Comparison of ENCODE assay signal across 21 cellular contexts in genomic region chr2:241657851-241658254, GRCh38. TPM values are rescaled to one million over a fixed set of nuclear protein-coding genes. Genes with fewer than 3 reads are reported as not detected.
DNase-seq lines count a peak whose midpoint lies in the region; TF ChIP-seq lines count a peak whose summit lies in the region.
"Had no signal": no experiment of that assay in that cellular context is flagged by ENCODE, and none has a peak within 500 bp of the region (broad histone marks: within the 10 kb centered on the region; RNA-seq: fewer than 3 reads in every experiment).

No MANE protein-coding gene starts in this region.

- WGBS in prostate gland: 72% methylated on average over 14 of the region's 14 CpGs
- 81 to 89% methylated on average over 14 of the region's 14 CpGs for WGBS in sigmoid colon, 2 donors

- H3K4me3 Mint-ChIP-seq in activated CD4-positive, alpha-beta memory T cell treated with anti-CD3 and anti-CD28 coated beads, Interleukin-2, amount 10 ng/mL, durations not matched to agents 7 days and 5 days: no peak overlapping the region
- no peak overlapping the region for H3K4me3 Mint-ChIP-seq in activated CD4-positive, alpha-beta memory T cell treated with anti-CD3 and anti-CD28 coated beads for 36 hours
- H3K4me3 Mint-ChIP-seq in dendritic cell treated with granulocyte-macrophage colony-stimulating factor and Interleukin-4, amounts not matched to agents 40 ng/mL and 50 ng/mL, for 4 days: no peak overlapping the region
- no peak overlapping the region for H3K4me3 Mint-ChIP-seq in activated naive CD4-positive, alpha-beta T cell treated with anti-CD3 and anti-CD28 coated beads, Interleukin-2, amount 10 ng/mL, durations not matched to agents 7 days and 5 days
- H3K4me3 Mint-ChIP-seq: CD4-positive, alpha-beta memory T cell; GM23338 had no signal

- TF ChIP-seq POLR2A in prostate gland (IDR thresholded peaks at IDR 0.05): no peak
- no peak for TF ChIP-seq POLR2A in sigmoid colon (IDR thresholded peaks at IDR 0.05)

- peaks cover 40% of the 10 kb centered on the region for H3K36me3 Mint-ChIP-seq in activated CD4-positive, alpha-beta memory T cell treated with anti-CD3 and anti-CD28 coated beads, Interleukin-2, amount 10 ng/mL, durations not matched to agents 7 days and 5 days (ENCODE audit: low read depth)
- peaks cover 38% of the 10 kb centered on the region for H3K36me3 Mint-ChIP-seq in activated CD4-positive, alpha-beta memory T cell treated with anti-CD3 and anti-CD28 coated beads for 36 hours
- H3K36me3 Mint-ChIP-seq in dendritic cell treated with granulocyte-macrophage colony-stimulating factor and Interleukin-4, amounts not matched to agents 40 ng/mL and 50 ng/mL, for 4 days (ENCODE audit: low read depth): peaks cover 97% of the 10 kb centered on the region
- H3K36me3 Mint-ChIP-seq in activated naive CD4-positive, alpha-beta T cell treated with anti-CD3 and anti-CD28 coated beads, Interleukin-2, amount 10 ng/mL, durations not matched to agents 7 days and 5 days: peaks cover 30% of the 10 kb centered on the region

- H3K27ac Mint-ChIP-seq in activated CD4-positive, alpha-beta memory T cell treated with anti-CD3 and anti-CD28 coated beads, Interleukin-2, amount 10 ng/mL, durations not matched to agents 7 days and 5 days: peak overlapping the region; percentile 22
- H3K27ac Mint-ChIP-seq in activated CD4-positive, alpha-beta memory T cell treated with anti-CD3 and anti-CD28 coated beads for 36 hours: no peak overlapping the region
- peak overlapping the region; percentile 0 for H3K27ac Mint-ChIP-seq in dendritic cell treated with granulocyte-macrophage colony-stimulating factor and Interleukin-4, amounts not matched to agents 40 ng/mL and 50 ng/mL, for 4 days
- H3K27ac Mint-ChIP-seq in activated naive CD4-positive, alpha-beta T cell treated with anti-CD3 and anti-CD28 coated beads, Interleukin-2, amount 10 ng/mL, durations not matched to agents 7 days and 5 days: no peak overlapping the region
- H3K27ac Mint-ChIP-seq: GM23338 had no signal

- H3K36me3 ChIP-seq in prostate gland: peaks cover 7 to 10% of the 10 kb centered on the region in 2 donors
- peaks cover 16 to 90% (median 43%) of the 10 kb centered on the region in 4 donors for H3K36me3 ChIP-seq in sigmoid colon

- peak overlapping the region in 1 of 2 donors; percentile 41 for H3K27ac ChIP-seq in prostate gland
- no peak overlapping the region for H3K27ac ChIP-seq in sigmoid colon
- H3K27ac ChIP-seq: 22Rv1, BLaER1 had no signal

- no peaks in the 10 kb centered on the region for H3K4me1 Mint-ChIP-seq in activated CD4-positive, alpha-beta memory T cell treated with anti-CD3 and anti-CD28 coated beads, Interleukin-2, amount 10 ng/mL, durations not matched to agents 7 days and 5 days
- no peaks in the 10 kb centered on the region for H3K4me1 Mint-ChIP-seq in activated CD4-positive, alpha-beta memory T cell treated with anti-CD3 and anti-CD28 coated beads for 36 hours (ENCODE audit: low read depth)
- peaks cover 6% of the 10 kb centered on the region for H3K4me1 Mint-ChIP-seq in dendritic cell treated with granulocyte-macrophage colony-stimulating factor and Interleukin-4, amounts not matched to agents 40 ng/mL and 50 ng/mL, for 4 days (ENCODE audit: low read depth)
- no peaks in the 10 kb centered on the region for H3K4me1 Mint-ChIP-seq in activated naive CD4-positive, alpha-beta T cell treated with anti-CD3 and anti-CD28 coated beads, Interleukin-2, amount 10 ng/mL, durations not matched to agents 7 days and 5 days
- H3K4me1 Mint-ChIP-seq: CD4-positive, alpha-beta memory T cell; GM23338 had no signal

- POLR2A ChIA-PET in activated CD4-positive, alpha-beta memory T cell treated with anti-CD3 and anti-CD28 coated beads, Interleukin-2, amount 10 ng/mL, durations not matched to agents 7 days and 5 days (lab: Charles Lee): no interaction called here
- POLR2A ChIA-PET in activated CD4-positive, alpha-beta memory T cell treated with anti-CD3 and anti-CD28 coated beads for 36 hours (lab: Charles Lee): no interaction called here

- H3K27me3 Mint-ChIP-seq in activated CD4-positive, alpha-beta memory T cell treated with anti-CD3 and anti-CD28 coated beads, Interleukin-2, amount 10 ng/mL, durations not matched to agents 7 days and 5 days: no peaks in the 10 kb centered on the region
- no peaks in the 10 kb centered on the region for H3K27me3 Mint-ChIP-seq in activated CD4-positive, alpha-beta memory T cell treated with anti-CD3 and anti-CD28 coated beads for 36 hours
- no peaks in the 10 kb centered on the region for H3K27me3 Mint-ChIP-seq in dendritic cell treated with granulocyte-macrophage colony-stimulating factor and Interleukin-4, amounts not matched to agents 40 ng/mL and 50 ng/mL, for 4 days
- H3K27me3 Mint-ChIP-seq in activated naive CD4-positive, alpha-beta T cell treated with anti-CD3 and anti-CD28 coated beads, Interleukin-2, amount 10 ng/mL, durations not matched to agents 7 days and 5 days: no peaks in the 10 kb centered on the region
- H3K27me3 Mint-ChIP-seq: CD4-positive, alpha-beta memory T cell had no signal

- no peak for TF ChIP-seq CTCF in prostate gland (IDR thresholded peaks at IDR 0.05)
- no peak for TF ChIP-seq CTCF in sigmoid colon (IDR thresholded peaks at IDR 0.05)

- CTCF ChIA-PET in activated CD4-positive, alpha-beta memory T cell treated with anti-CD3 and anti-CD28 coated beads, Interleukin-2, amount 10 ng/mL, durations not matched to agents 7 days and 5 days (lab: Charles Lee): interaction anchor here (1.2 to 2.1 kb wide), 2 partner anchors 19 to 579 kb away, joined by 3 to 10 read pairs; partner anchors contain the start of gene ATG4B
- CTCF ChIA-PET in activated CD4-positive, alpha-beta memory T cell treated with anti-CD3 and anti-CD28 coated beads for 36 hours (lab: Charles Lee): interaction anchor here (1.0 to 2.1 kb wide), 3 partner anchors 15 to 807 kb away, joined by 4 to 11 read pairs (median 4); no protein-coding TSS in a partner anchor
- CTCF ChIA-PET in activated naive CD4-positive, alpha-beta T cell treated with anti-CD3 and anti-CD28 coated beads, Interleukin-2, amount 10 ng/mL, durations not matched to agents 7 days and 5 days (lab: Charles Lee): interaction anchor here (0.6 to 1.2 kb wide), 3 partner anchors 15 to 221 kb away, joined by 3 to 5 read pairs (median 4); no protein-coding TSS in a partner anchor

- no peak for DNase-seq in activated CD4-positive, alpha-beta memory T cell treated with anti-CD3 and anti-CD28 coated beads, Interleukin-2, amount 10 ng/mL, durations not matched to agents 7 days and 5 days
- no peak for DNase-seq in activated CD4-positive, alpha-beta memory T cell treated with anti-CD3 and anti-CD28 coated beads for 36 hours
- DNase-seq in prostate gland (ENCODE audit: low spot score) (peak; percentile 51), sigmoid colon (no peak)
- no peak for DNase-seq in activated naive CD4-positive, alpha-beta T cell treated with anti-CD3 and anti-CD28 coated beads, Interleukin-2, amount 10 ng/mL, durations not matched to agents 7 days and 5 days
- DNase-seq: ACHN; Caco-2; CD4-positive, alpha-beta memory T cell; DMS 273 treated with DMSO at 0.1 percent for 48 hours; DMS79 treated with DMSO at 0.1 percent for 48 hours; Kasumi-1; NCI-H1417; NCI-H1694 treated with DMSO at 0.1 percent for 48 hours; NCI-H446; NCI-H526; Right ventricle myocardium superior had no signal

- intact Hi-C loops in activated CD4-positive, alpha-beta memory T cell treated with anti-CD3 and anti-CD28 coated beads for 36 hours (cut with micrococcal nuclease): no loop called here
- intact Hi-C loops in dendritic cell treated with granulocyte-macrophage colony-stimulating factor and Interleukin-4, amounts not matched to agents 40 ng/mL and 50 ng/mL, for 4 days (cut with micrococcal nuclease): no loop called here
- intact Hi-C loops in prostate gland (cut with DNase I) (loop anchor here (5.0 kb wide), 1 partner anchor 806 kb away; no protein-coding TSS in a partner anchor), sigmoid colon (cut with DNase I) (loop anchor here (5.0 kb wide), 1 partner anchor 806 kb away; no protein-coding TSS in a partner anchor)

- no peaks in the 10 kb centered on the region for H3K9me3 Mint-ChIP-seq in activated CD4-positive, alpha-beta memory T cell treated with anti-CD3 and anti-CD28 coated beads, Interleukin-2, amount 10 ng/mL, durations not matched to agents 7 days and 5 days
- H3K9me3 Mint-ChIP-seq in activated CD4-positive, alpha-beta memory T cell treated with anti-CD3 and anti-CD28 coated beads for 36 hours: no peaks in the 10 kb centered on the region
- H3K9me3 Mint-ChIP-seq in dendritic cell treated with granulocyte-macrophage colony-stimulating factor and Interleukin-4, amounts not matched to agents 40 ng/mL and 50 ng/mL, for 4 days: no peaks in the 10 kb centered on the region
- H3K9me3 Mint-ChIP-seq in activated naive CD4-positive, alpha-beta T cell treated with anti-CD3 and anti-CD28 coated beads, Interleukin-2, amount 10 ng/mL, durations not matched to agents 7 days and 5 days: no peaks in the 10 kb centered on the region
- H3K9me3 Mint-ChIP-seq: CD4-positive, alpha-beta memory T cell; GM23338 had no signal

- H3K27me3 ChIP-seq in prostate gland (replicated peaks; ENCODE audit: insufficient read depth) (no peaks in the 10 kb centered on the region), sigmoid colon (no peaks in the 10 kb centered on the region)
- H3K27me3 ChIP-seq: BLaER1 had no signal

- H3K4me1 ChIP-seq in prostate gland (replicated peaks) (peaks cover 3% of the 10 kb centered on the region), sigmoid colon (peaks cover 0 to 5% (median 0%) of the 10 kb centered on the region in 4 donors)
- H3K4me1 ChIP-seq: Caco-2 had no signal

- H3K4me3 ChIP-seq in prostate gland (no peak overlapping the region), sigmoid colon (no peak overlapping the region)
- H3K4me3 ChIP-seq: BLaER1, GM12878, GM23338 had no signal

- no peaks in the 10 kb centered on the region for H3K9me3 ChIP-seq in prostate gland
- H3K9me3 ChIP-seq in sigmoid colon: no peaks in the 10 kb centered on the region
- H3K9me3 ChIP-seq: BLaER1, Caco-2 had no signal

- TF ChIP-seq EP300 in sigmoid colon (IDR thresholded peaks at IDR 0.05): no peak

RNA-seq across cellular contexts. Expression of gene ATG4B, which starts 20.4 kb away (rescaled TPM):
- total RNA-seq in activated CD4-positive, alpha-beta memory T cell treated with anti-CD3 and anti-CD28 coated beads, Interleukin-2, amount 10 ng/mL, durations not matched to agents 7 days and 5 days: 10 to 100 TPM; 84.1 to 87.1 TPM
- 10 to 100 TPM; 85.0 to 85.9 TPM for total RNA-seq in activated CD4-positive, alpha-beta memory T cell treated with anti-CD3 and anti-CD28 coated beads for 36 hours
- 100 to 1,000 TPM in 1 of 2 donors, 10 to 100 TPM in 1; 63.9 to 162 TPM for total RNA-seq in prostate gland
- 10 to 100 TPM; 35.2 to 69.8 (median 45.2) TPM for total RNA-seq in sigmoid colon
- 10 to 100 TPM; 27.6 to 70.7 (median 29.4) TPM for polyA plus RNA-seq in sigmoid colon

RNA-seq across cellular contexts. Expression of gene THAP4, which starts 20.9 kb away (rescaled TPM):
- 10 to 100 TPM; 31.9 to 34.3 TPM for total RNA-seq in activated CD4-positive, alpha-beta memory T cell treated with anti-CD3 and anti-CD28 coated beads, Interleukin-2, amount 10 ng/mL, durations not matched to agents 7 days and 5 days
- total RNA-seq in activated CD4-positive, alpha-beta memory T cell treated with anti-CD3 and anti-CD28 coated beads for 36 hours: 10 to 100 TPM; 43.7 to 44.5 TPM
- total RNA-seq in prostate gland (10 to 100 TPM; 60.8 to 92.9 TPM), sigmoid colon (10 to 100 TPM; 28.9 to 44.7 (median 38.4) TPM)
- 100 to 1,000 TPM in 2 of 3 donors, 10 to 100 TPM in 1; 69.3 to 112 (median 109) TPM for polyA plus RNA-seq in sigmoid colon

RNA-seq across cellular contexts. Expression of gene DTYMK, which starts 28.8 kb away (rescaled TPM):
- 10 to 100 TPM; 54.8 to 57.7 TPM for total RNA-seq in activated CD4-positive, alpha-beta memory T cell treated with anti-CD3 and anti-CD28 coated beads, Interleukin-2, amount 10 ng/mL, durations not matched to agents 7 days and 5 days
- total RNA-seq in activated CD4-positive, alpha-beta memory T cell treated with anti-CD3 and anti-CD28 coated beads for 36 hours: 10 to 100 TPM; 85.9 to 88.7 TPM
- total RNA-seq in prostate gland (10 to 100 TPM; 26.0 to 35.8 TPM), sigmoid colon (10 to 100 TPM in 2 of 4 donors, 1 to 10 TPM in 2; 7.4 to 13.8 (median 10.8) TPM)
- 10 to 100 TPM; 18.6 to 53.0 (median 23.8) TPM for polyA plus RNA-seq in sigmoid colon

RNA-seq across cellular contexts. Expression of gene ING5, which starts 44.0 kb away (rescaled TPM):
- total RNA-seq in activated CD4-positive, alpha-beta memory T cell treated with anti-CD3 and anti-CD28 coated beads, Interleukin-2, amount 10 ng/mL, durations not matched to agents 7 days and 5 days: 10 to 100 TPM; 26.4 to 27.4 TPM
- 10 to 100 TPM; 35.7 to 36.6 TPM for total RNA-seq in activated CD4-positive, alpha-beta memory T cell treated with anti-CD3 and anti-CD28 coated beads for 36 hours
- total RNA-seq in prostate gland (10 to 100 TPM; 65.6 to 84.8 TPM), sigmoid colon (10 to 100 TPM; 21.1 to 49.8 (median 29.9) TPM)
- 10 to 100 TPM in 2 of 3 donors, 1 to 10 TPM in 1; 9.6 to 31.8 (median 20.1) TPM for polyA plus RNA-seq in sigmoid colon

Comparison
In these comparisons a context has a peak if more than half of its experiments do, and no peak if none do; other contexts are left out.
1. H3K27ac Mint-ChIP-seq: peak in activated CD4-positive, alpha-beta memory T cell treated with anti-CD3 and anti-CD28 coated beads, Interleukin-2, amount 10 ng/mL, durations not matched to agents 7 days and 5 days (single experiment) and dendritic cell treated with granulocyte-macrophage colony-stimulating factor and Interleukin-4, amounts not matched to agents 40 ng/mL and 50 ng/mL, for 4 days (single experiment); none in activated CD4-positive, alpha-beta memory T cell treated with anti-CD3 and anti-CD28 coated beads for 36 hours (single experiment) and activated naive CD4-positive, alpha-beta T cell treated with anti-CD3 and anti-CD28 coated beads, Interleukin-2, amount 10 ng/mL, durations not matched to agents 7 days and 5 days (single experiment).
2. intact Hi-C loops: an anchor here in prostate gland (5.0 kb wide) and sigmoid colon (5.0 kb wide); none called in activated CD4-positive, alpha-beta memory T cell treated with anti-CD3 and anti-CD28 coated beads for 36 hours and dendritic cell treated with granulocyte-macrophage colony-stimulating factor and Interleukin-4, amounts not matched to agents 40 ng/mL and 50 ng/mL, for 4 days.